ENCODE assay signal across 17 cellular contexts in genomic region chr16:19781196-19781595, GRCh38.
"Had no signal": no experiment of that assay in that cellular context is flagged by ENCODE, and none has a peak within 500 bp of the region (broad histone marks: within the 10 kb centered on the region; RNA-seq: fewer than 3 reads in every experiment).

No MANE protein-coding gene starts in this region.

- H3K36me3 ChIP-seq: heart right ventricle, SJCRH30, suprapubic skin, upper lobe of left lung had no signal

- H3K27me3 ChIP-seq: heart right ventricle, SJCRH30, suprapubic skin, upper lobe of left lung had no signal

- H3K9me3 ChIP-seq: heart right ventricle, SJCRH30, suprapubic skin, upper lobe of left lung had no signal

- DNase-seq: activated CD4-positive, alpha-beta T cell treated with anti-CD3 and anti-CD28 coated beads, Interleukin-2, amount 50 U/mL, for 48 hours; activated effector memory CD4-positive, alpha-beta T cell treated with anti-CD3 and anti-CD28 coated beads, Interleukin-2, amount 50 U/mL, for 16 hours; activated T-cell treated with anti-CD3 and anti-CD28 coated beads, Interleukin-2, amount 50 U/mL, for 4 hours; anterior cingulate cortex; caudate nucleus; cortex of kidney; effector CD8-positive, alpha-beta T cell; foreskin melanocyte; heart right ventricle; posterior cingulate gyrus; SJCRH30; stimulated activated naive CD4-positive, alpha-beta T cell treated with Interleukin-2 at 50 U/mL for 16 hours; SW 1271; upper lobe of left lung had no signal

- H3K4me3 ChIP-seq: heart right ventricle, SJCRH30, suprapubic skin, upper lobe of left lung had no signal

- H3K27ac ChIP-seq: heart right ventricle, SJCRH30, suprapubic skin, upper lobe of left lung had no signal

- ATAC-seq: activated CD4-positive, CD25-positive, alpha-beta regulatory T cell treated with anti-CD3 and anti-CD28 coated beads, Interleukin-2, amount 50 U/mL, for 24 hours; activated naive CD4-positive, alpha-beta T cell treated with anti-CD3 and anti-CD28 coated beads, Interleukin-2, amount 50 U/mL, for 72 hours; activated T-cell treated with anti-CD3 and anti-CD28 coated beads, Interleukin-2, amount 50 U/mL, for 4 hours; heart right ventricle had no signal

- H3K4me1 ChIP-seq: upper lobe of left lung had no signal
